In genomic region chr6:30685157-30685976, GRCh38 we compare ENCODE assay signal across 2 cellular contexts.
TF ChIP-seq lines count a peak whose summit lies in the region.

No MANE protein-coding gene starts in this region.

TF ChIP-seq in A549, 52 proteins besides CTCF, POLR2A, EP300 and RAD21:
- TF ChIP-seq EHF (CRISPR knock-in tag; IDR thresholded peaks at IDR 0.05) (no peak), JUN (IDR thresholded peaks at IDR 0.05) (no peak), CEBPB (IDR thresholded peaks at IDR 0.05) (no peak), KDM5A (IDR thresholded peaks at IDR 0.05) (no peak), EHMT2 (IDR thresholded peaks at IDR 0.05; ENCODE audit: low read depth) (no peak), HOXB5 (CRISPR knock-in tag; IDR thresholded peaks at IDR 0.05) (no peak), PHF8 (IDR thresholded peaks at IDR 0.05; ENCODE audit: borderline replicate concordance, low read depth) (no peak), E2F6 (IDR thresholded peaks at IDR 0.05; ENCODE audit: borderline replicate concordance, low read depth) (no peak), ZSCAN20 (CRISPR knock-in tag; IDR thresholded peaks at IDR 0.05) (no peak), ELK1 (IDR thresholded peaks at IDR 0.05; ENCODE audit: low read depth, low read length) (no peak), SREBF2 (IDR thresholded peaks at IDR 0.05) (no peak), NR3C1 (IDR thresholded peaks at IDR 0.05) (no peak), SMC3 (IDR thresholded peaks at IDR 0.05) (no peak), HES2 (IDR thresholded peaks at IDR 0.05) (no peak)
TF ChIP-seq in A549: peak in this region for 0.

TF ChIP-seq in HCT116, 20 proteins besides CTCF, POLR2A, EP300 and RAD21:
- no peak for TF ChIP-seq TCF7L2 (IDR thresholded peaks at IDR 0.05; ENCODE audit: borderline replicate concordance, extremely low read depth, insufficient read depth, insufficient read length)
- no peak for TF ChIP-seq YY1 (IDR thresholded peaks at IDR 0.05; ENCODE audit: extremely low read depth, insufficient replicate concordance, low read depth, low read length)
- no peak for TF ChIP-seq EGR1 (IDR thresholded peaks at IDR 0.05; ENCODE audit: low read depth)
- TF ChIP-seq MAX (IDR thresholded peaks at IDR 0.05), result no peak
- TF ChIP-seq JUND (IDR thresholded peaks at IDR 0.05), result no peak
- no peak for TF ChIP-seq SRF (IDR thresholded peaks at IDR 0.05; ENCODE audit: low read depth)
- TF ChIP-seq FOSL1 (IDR thresholded peaks at IDR 0.05; ENCODE audit: low read depth), result no peak
- no peak for TF ChIP-seq ELF1 (IDR thresholded peaks at IDR 0.05; ENCODE audit: borderline replicate concordance, low read depth)
- TF ChIP-seq CEBPB (IDR thresholded peaks at IDR 0.05; ENCODE audit: low read depth), result no peak
- no peak for TF ChIP-seq SP1 (IDR thresholded peaks at IDR 0.05; ENCODE audit: low read depth)
- no peak for TF ChIP-seq CBX3 (IDR thresholded peaks at IDR 0.05; ENCODE audit: low read depth)
- no peak for TF ChIP-seq SIN3A (IDR thresholded peaks at IDR 0.05; ENCODE audit: low read depth)
- no peak for TF ChIP-seq ATF3 (IDR thresholded peaks at IDR 0.05)
- TF ChIP-seq EZH2phosphoT487 (IDR thresholded peaks at IDR 0.05; ENCODE audit: borderline replicate concordance), result no peak
- TF ChIP-seq ZFX (IDR thresholded peaks at IDR 0.05), result no peak
- no peak for TF ChIP-seq POLR2AphosphoS5 (IDR thresholded peaks at IDR 0.05; ENCODE audit: low read depth, low read length)
- TF ChIP-seq ZNF274 (IDR thresholded peaks at IDR 0.05; ENCODE audit: low read depth, low read length), result no peak
- no peak for TF ChIP-seq ZBTB33 (IDR thresholded peaks at IDR 0.05; ENCODE audit: extremely low read depth, insufficient replicate concordance, low read length)
TF ChIP-seq in HCT116: peak in this region for 0.
